ENCODE assay signal across 6 cellular contexts in the genomic region with DNA sequence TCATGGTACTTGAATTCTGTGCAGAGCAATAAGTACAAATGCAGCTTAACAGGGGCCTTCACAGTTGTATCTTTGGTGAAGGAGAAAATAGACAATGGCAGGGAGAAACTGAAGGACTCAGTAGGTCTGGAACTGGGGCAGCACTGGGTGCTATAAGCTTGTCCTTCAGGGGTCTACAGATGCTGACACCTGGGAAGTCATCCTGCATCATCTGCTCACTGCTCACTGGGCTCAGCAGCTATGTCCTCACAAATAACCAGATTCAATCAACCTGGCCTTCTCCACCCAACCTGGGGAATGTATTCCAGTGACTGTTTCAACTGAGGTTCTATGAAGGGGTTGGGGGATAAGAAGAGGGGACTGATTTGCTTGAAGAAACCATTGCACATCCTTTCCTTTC.
"Had no signal": no experiment of that assay in that cellular context is flagged by ENCODE, and none has a peak within 500 bp of the region (broad histone marks: within the 10 kb centered on the region; RNA-seq: fewer than 3 reads in every experiment).

No MANE protein-coding gene starts in this region.

- ATAC-seq: HepG2 had no signal

- H3K27ac Mint-ChIP-seq: H9 had no signal

- H3K4me3 Mint-ChIP-seq: H9 had no signal

- H3K4me1 Mint-ChIP-seq: H9 had no signal

- FAIRE-seq: H54, HepG2 had no signal

- DNase-seq: GOT3, H9, HCEC 1CT, KG1 had no signal
